ENCODE assay signal across 21 cellular contexts in genomic region chr11:61712301-61712700, GRCh38. TPM values are rescaled to one million over a fixed set of nuclear protein-coding genes. Genes with fewer than 3 reads are reported as not detected.
A peak's percentile ranks its signal among the peaks of the same experiment; 100 is the strongest.
DNase-seq lines count a peak whose midpoint lies in the region; ATAC-seq and TF ChIP-seq lines count a peak whose summit lies in the region.
"Had no signal": no experiment of that assay in that cellular context is flagged by ENCODE, and none has a peak within 500 bp of the region (broad histone marks: within the 10 kb centered on the region; RNA-seq: fewer than 3 reads in every experiment).

No MANE protein-coding gene starts in this region.

- peak overlapping the region; percentile 93 for H3K27ac Mint-ChIP-seq in glutamatergic neuron (ENCODE audit: unreplicated experiment)
- H3K27ac Mint-ChIP-seq: CD8-positive, alpha-beta T cell; IgD-negative memory B cell had no signal

- H3K9me3 ChIP-seq in heart right ventricle: no peaks in the 10 kb centered on the region
- H3K9me3 ChIP-seq: A549, BLaER1, MG63, SJSA1 had no signal

- ATAC-seq in heart right ventricle: no peak
- no peak for ATAC-seq in GM19351 (IDR thresholded peaks at IDR 0.05; ENCODE audit: unreplicated experiment)
- ATAC-seq: A549; CD8-positive, alpha-beta T cell; Panc1 had no signal

- no peak overlapping the region for H3K4me3 Mint-ChIP-seq in glutamatergic neuron (ENCODE audit: unreplicated experiment)
- H3K4me3 Mint-ChIP-seq: CD8-positive, alpha-beta T cell; IgD-negative memory B cell had no signal

- DNase-seq in DMS 273 treated with DMSO at 0.1 percent for 48 hours (lab: John Stamatoyannopoulos, UW) (peak; percentile 30), NCI-H2171 (lab: John Stamatoyannopoulos, UW) (peak; percentile 66), cerebellar cortex (ENCODE audit: low spot score) (peak; percentile 42), glutamatergic neuron (no peak), heart right ventricle (no peak)
- no peak for DNase-seq in activated naive CD4-positive, alpha-beta T cell treated with Interleukin-2 at 50 U/mL for 16 hours
- DNase-seq in stimulated activated naive CD4-positive, alpha-beta T cell (lab: John Stamatoyannopoulos, UW): no peak
- DNase-seq: Calu3; CD8-positive, alpha-beta T cell; HCEC 1CT; Kasumi-1; MG63; NCI-H1048; NCI-H1436 treated with DMSO at 0.1 percent for 48 hours; NCI-H226 had no signal

- peaks cover 49% of the 10 kb centered on the region for H3K4me1 Mint-ChIP-seq in glutamatergic neuron (ENCODE audit: low read depth, unreplicated experiment)
- H3K4me1 Mint-ChIP-seq: IgD-negative memory B cell had no signal

- H3K27me3 ChIP-seq in heart right ventricle: no peaks in the 10 kb centered on the region
- H3K27me3 ChIP-seq: BLaER1, MG63, SJSA1 had no signal

- no peaks in the 10 kb centered on the region for H3K36me3 ChIP-seq in heart right ventricle
- H3K36me3 ChIP-seq: BLaER1, MG63, SJSA1 had no signal

- H3K9me3 Mint-ChIP-seq in glutamatergic neuron (ENCODE audit: unreplicated experiment): peaks cover 12% of the 10 kb centered on the region
- H3K9me3 Mint-ChIP-seq: CD8-positive, alpha-beta T cell; IgD-negative memory B cell had no signal

- intact Hi-C loops in heart right ventricle (cut with DNase I): no loop called here

- 90 to 93% methylated on average over 10 of the region's 10 CpGs for WGBS in heart right ventricle, 2 donors

- H3K27me3 Mint-ChIP-seq in glutamatergic neuron (ENCODE audit: unreplicated experiment): peaks cover 10% of the 10 kb centered on the region

- peaks cover 0 to 27% (median 2%) of the 10 kb centered on the region in 9 donors for H3K4me1 ChIP-seq in heart right ventricle
- H3K4me1 ChIP-seq: SJSA1 had no signal

- H3K36me3 Mint-ChIP-seq in glutamatergic neuron (ENCODE audit: unreplicated experiment): no peaks in the 10 kb centered on the region
- H3K36me3 Mint-ChIP-seq: CD8-positive, alpha-beta T cell; IgD-negative memory B cell had no signal

- no peak overlapping the region for H3K27ac ChIP-seq in heart right ventricle
- H3K27ac ChIP-seq: A549, SJSA1 had no signal

- H3K4me3 ChIP-seq in heart right ventricle: no peak overlapping the region
- H3K4me3 ChIP-seq: A549, BLaER1, MG63, SJSA1 had no signal

- no peak for TF ChIP-seq CTCF in glutamatergic neuron (IDR thresholded peaks at IDR 0.05; ENCODE audit: partially characterized antibody, unreplicated experiment)
- TF ChIP-seq CTCF in heart right ventricle (IDR thresholded peaks at IDR 0.05): no peak

RNA-seq across cellular contexts. Expression of gene DAGLA, which starts 32.1 kb away (rescaled TPM):
- total RNA-seq in glutamatergic neuron (ENCODE audit: unreplicated experiment) (9.6 TPM), heart right ventricle (1 to 10 TPM; 1.8 to 5.0 (median 3.4) TPM)
- polyA plus RNA-seq in heart right ventricle: 1 to 10 TPM; 1.5 to 1.7 TPM
- polyA plus RNA-seq: IgD-negative memory B cell had no signal

RNA-seq across cellular contexts. Expression of gene MYRF, which starts 40.1 kb away (rescaled TPM):
- total RNA-seq in glutamatergic neuron (ENCODE audit: unreplicated experiment) (0.29 TPM), heart right ventricle (1 to 10 TPM in 1 of 10 donors, under 1 TPM in 9; 0.13 to 1.2 (median 0.26) TPM)
- under 1 TPM; 0.16 to 0.37 TPM for polyA plus RNA-seq in heart right ventricle
- polyA plus RNA-seq: IgD-negative memory B cell had no signal

Comparison
In these comparisons a context has a peak if more than half of its experiments do, and no peak if none do; other contexts are left out.
1. DNase-seq: peak in DMS 273 treated with DMSO at 0.1 percent for 48 hours (single experiment), NCI-H2171 (single experiment) and cerebellar cortex (single experiment); none in glutamatergic neuron (single experiment), activated naive CD4-positive, alpha-beta T cell treated with Interleukin-2 at 50 U/mL for 16 hours (single experiment), heart right ventricle (0 of 2) and stimulated activated naive CD4-positive, alpha-beta T cell (0 of 6).